Comparison of ENCODE assay signal across 1 cellular context in the genomic region with DNA sequence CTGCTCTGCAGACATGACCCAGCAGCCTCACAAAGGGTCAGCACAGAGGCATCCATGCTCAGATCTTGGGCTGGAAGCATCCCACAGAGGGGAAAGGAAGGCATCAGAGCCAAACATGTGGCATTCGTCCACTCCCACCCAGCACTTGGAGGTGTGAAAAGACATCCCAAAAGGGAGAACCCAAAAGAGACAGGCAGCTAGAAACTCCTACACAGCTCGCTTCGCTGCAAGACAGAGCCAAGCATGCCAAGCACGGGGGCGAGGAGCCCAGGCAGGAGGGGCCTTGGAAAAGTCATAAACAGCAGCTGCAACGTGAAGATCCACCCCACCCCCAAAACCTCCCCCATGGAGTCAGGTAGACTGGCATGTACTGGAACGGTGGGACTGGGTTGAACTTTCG.
TF ChIP-seq lines count a peak whose summit lies in the region.

No MANE protein-coding gene starts in this region.

TF ChIP-seq in HEK293, 187 proteins besides CTCF, POLR2A, EP300 and RAD21 (continued from another document):
- peak; percentile 25; the same call in 1 of the 2 replicates for TF ChIP-seq EGR2 (tag by site-specific recombination; IDR thresholded peaks at IDR 0.05; ENCODE audit: low read depth)
- TF ChIP-seq, protein P1, sequence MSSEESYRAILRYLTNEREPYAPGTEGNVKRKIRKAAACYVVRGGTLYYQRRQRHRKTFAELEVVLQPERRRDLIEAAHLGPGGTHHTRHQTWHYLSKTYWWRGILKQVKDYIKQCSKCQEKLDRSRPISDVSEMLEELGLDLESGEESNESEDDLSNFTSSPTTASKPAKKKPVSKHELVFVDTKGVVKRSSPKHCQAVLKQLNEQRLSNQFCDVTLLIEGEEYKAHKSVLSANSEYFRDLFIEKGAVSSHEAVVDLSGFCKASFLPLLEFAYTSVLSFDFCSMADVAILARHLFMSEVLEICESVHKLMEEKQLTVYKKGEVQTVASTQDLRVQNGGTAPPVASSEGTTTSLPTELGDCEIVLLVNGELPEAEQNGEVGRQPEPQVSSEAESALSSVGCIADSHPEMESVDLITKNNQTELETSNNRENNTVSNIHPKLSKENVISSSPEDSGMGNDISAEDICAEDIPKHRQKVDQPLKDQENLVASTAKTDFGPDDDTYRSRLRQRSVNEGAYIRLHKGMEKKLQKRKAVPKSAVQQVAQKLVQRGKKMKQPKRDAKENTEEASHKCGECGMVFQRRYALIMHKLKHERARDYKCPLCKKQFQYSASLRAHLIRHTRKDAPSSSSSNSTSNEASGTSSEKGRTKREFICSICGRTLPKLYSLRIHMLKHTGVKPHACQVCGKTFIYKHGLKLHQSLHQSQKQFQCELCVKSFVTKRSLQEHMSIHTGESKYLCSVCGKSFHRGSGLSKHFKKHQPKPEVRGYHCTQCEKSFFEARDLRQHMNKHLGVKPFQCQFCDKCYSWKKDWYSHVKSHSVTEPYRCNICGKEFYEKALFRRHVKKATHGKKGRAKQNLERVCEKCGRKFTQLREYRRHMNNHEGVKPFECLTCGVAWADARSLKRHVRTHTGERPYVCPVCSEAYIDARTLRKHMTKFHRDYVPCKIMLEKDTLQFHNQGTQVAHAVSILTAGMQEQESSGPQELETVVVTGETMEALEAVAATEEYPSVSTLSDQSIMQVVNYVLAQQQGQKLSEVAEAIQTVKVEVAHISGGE (tag by site-specific recombination; conservative IDR thresholded peaks at IDR 0.05; ENCODE audit: low read depth): no peak
- TF ChIP-seq ZFHX2 (tag by site-specific recombination; conservative IDR thresholded peaks at IDR 0.05): peak; percentile 23; the same call in 1 of the 2 replicates
- no peak for TF ChIP-seq ZNF324 (tag by site-specific recombination; IDR thresholded peaks at IDR 0.05)
- no peak for TF ChIP-seq PRDM4 (tag by site-specific recombination; IDR thresholded peaks at IDR 0.05)
